9 cellular contexts compared by ENCODE assay signal in genomic region chr12:92136883-92137582, GRCh38. TPM values are rescaled to one million over a fixed set of nuclear protein-coding genes. Genes with fewer than 3 reads are reported as not detected.
DNase-seq lines count a peak whose midpoint lies in the region; ATAC-seq, FAIRE-seq and TF ChIP-seq lines count a peak whose summit lies in the region.
"Had no signal": no experiment of that assay in that cellular context is flagged by ENCODE, and none has a peak within 500 bp of the region (broad histone marks: within the 10 kb centered on the region; RNA-seq: fewer than 3 reads in every experiment).

No MANE protein-coding gene starts in this region.

- H3K4me3 ChIP-seq in A549 (peak overlapping the region; percentile 91), GM23338 (peak overlapping the region; percentile 9), skin epidermis (peak overlapping the region in 4 of 7 experiments; percentile 70 to 95 (median 84))

- H3K9me3 ChIP-seq in A549, result no peaks in the 10 kb centered on the region

- peak; percentile 68 for FAIRE-seq in A549 (lab: Jason Lieb, UNC)

- no peaks in the 10 kb centered on the region for H3K36me3 ChIP-seq in GM23338 (ENCODE audit: insufficient read depth)

- H2AFZ ChIP-seq in GM23338, result no peak overlapping the region

- H3K27ac ChIP-seq in A549 (peak overlapping the region; percentile 85 to 92), GM23338 (ENCODE audit: low read depth) (peak overlapping the region; percentile 30; the same call in 1 of the 2 replicates), skin epidermis (peak overlapping the region in 19 of 21 experiments; percentile 10 to 100 (median 63))

- peaks cover 8% of the 10 kb centered on the region; the same call in 2 of the 3 replicates for H3K36me3 Mint-ChIP-seq in GM23338 (ENCODE audit: low read depth)
- H3K36me3 Mint-ChIP-seq in T-helper 1 cell treated with Interleukin-12 subunit alpha and Interleukin-12 subunit beta and Interleukin-4 antibody, amounts not matched to agents 30 μg/mL and 1 μg/mL, for 36 hours (ENCODE audit: low read depth), result peaks cover 53% of the 10 kb centered on the region

- peak; percentile 66 to 83; a peak in 2 of 5 replicates for TF ChIP-seq EP300 in A549 (IDR thresholded peaks at IDR 0.05)

- H3K27me3 ChIP-seq in GM23338 (ENCODE audit: insufficient read depth), result no peaks in the 10 kb centered on the region

- H3K27me3 Mint-ChIP-seq in GM23338 (ENCODE audit: insufficient read depth, low read depth, poor library complexity), result no peaks in the 10 kb centered on the region
- no peaks in the 10 kb centered on the region for H3K27me3 Mint-ChIP-seq in T-helper 1 cell treated with Interleukin-12 subunit alpha and Interleukin-12 subunit beta and Interleukin-4 antibody, amounts not matched to agents 30 μg/mL and 1 μg/mL, for 36 hours (ENCODE audit: low read depth)

- WGBS in A549 (ENCODE audit: missing lambda C conversion rate), result 37% methylated on average over 3 of the region's 3 CpGs

- ATAC-seq in A549 (peak; percentile 33 to 43; a peak in 3 of 6 replicates), GM23338 (peak; percentile 65), GM19452 (IDR thresholded peaks at IDR 0.05; ENCODE audit: unreplicated experiment) (no peak)

- peak; percentile 45 to 69 for DNase-seq in A549 (ENCODE audit: low read depth in 1 of 2, low spot score in 1 of 2)
- DNase-seq in GM23338 (ENCODE audit: low spot score), result peak; percentile 48
- DNase-seq in fibroblast of the conjunctiva (ENCODE audit: low read depth), result peak; percentile 89
- no peak for DNase-seq in medulla oblongata (ENCODE audit: extremely low spot score)
- DNase-seq in COLO668 (lab: John Stamatoyannopoulos, UW; ENCODE audit: unreplicated experiment), result no peak
- DNase-seq: left cardiac atrium had no signal

- peak overlapping the region; percentile 72 for H3K27ac Mint-ChIP-seq in GM23338
- peak overlapping the region; percentile 91 for H3K27ac Mint-ChIP-seq in T-helper 1 cell treated with Interleukin-12 subunit alpha and Interleukin-12 subunit beta and Interleukin-4 antibody, amounts not matched to agents 30 μg/mL and 1 μg/mL, for 36 hours

- H3K9me3 Mint-ChIP-seq in GM23338, result no peaks in the 10 kb centered on the region
- no peaks in the 10 kb centered on the region for H3K9me3 Mint-ChIP-seq in T-helper 1 cell treated with Interleukin-12 subunit alpha and Interleukin-12 subunit beta and Interleukin-4 antibody, amounts not matched to agents 30 μg/mL and 1 μg/mL, for 36 hours

- H3F3A ChIP-seq in GM23338 (replicated peaks; ENCODE audit: low read depth), result no peaks in the 10 kb centered on the region

- H4K20me1 ChIP-seq in GM23338 (replicated peaks; ENCODE audit: insufficient read depth), result peaks cover 9% of the 10 kb centered on the region; the same call in 1 of the 2 replicates

- POLR2A ChIA-PET in A549 (lab: Yijun Ruan, JAX), result interaction anchor here (1.5 to 2.3 kb wide), 2 partner anchors 9 to 457 kb away, joined by 4 to 30 read pairs; partner anchors contain the start of gene BTG1

- H3K4me1 ChIP-seq in A549 (peaks cover 75% of the 10 kb centered on the region), GM23338 (ENCODE audit: insufficient read depth) (peaks cover 74% of the 10 kb centered on the region)

- no peak for TF ChIP-seq CTCF in A549 (IDR thresholded peaks at IDR 0.05)
- TF ChIP-seq CTCF in GM23338 (conservative IDR thresholded peaks at IDR 0.05; ENCODE audit: low read depth in 2 of 2), result no peak

- TF ChIP-seq POLR2A in A549 (IDR thresholded peaks at IDR 0.05; ENCODE audit: low read length), result no peak

- H3K79me2 ChIP-seq in GM23338 (replicated peaks; ENCODE audit: insufficient read depth), result peaks cover 100% of the 10 kb centered on the region

- no peaks in the 10 kb centered on the region for H3K9me2 ChIP-seq in GM23338 (ENCODE audit: insufficient read depth)

- peaks cover 81% of the 10 kb centered on the region for H3K4me1 Mint-ChIP-seq in GM23338
- H3K4me1 Mint-ChIP-seq in T-helper 1 cell treated with Interleukin-12 subunit alpha and Interleukin-12 subunit beta and Interleukin-4 antibody, amounts not matched to agents 30 μg/mL and 1 μg/mL, for 36 hours (ENCODE audit: low read depth), result peaks cover 67% of the 10 kb centered on the region

- peak overlapping the region; percentile 90 for H3K4me2 ChIP-seq in A549
- H3K4me2 ChIP-seq in GM23338, result peak overlapping the region; percentile 89

- TF ChIP-seq RAD21 in A549 (conservative IDR thresholded peaks at IDR 0.05 in 1 of 2, IDR thresholded peaks at IDR 0.05 in 1 of 2), result peak in 1 of 2 experiments; percentile 3; a peak in 1 of 5 replicates

- H3K4me3 Mint-ChIP-seq in GM23338, result peak overlapping the region; percentile 30
- peak overlapping the region; percentile 99 for H3K4me3 Mint-ChIP-seq in T-helper 1 cell treated with Interleukin-12 subunit alpha and Interleukin-12 subunit beta and Interleukin-4 antibody, amounts not matched to agents 30 μg/mL and 1 μg/mL, for 36 hours

- CTCF ChIA-PET in A549 (lab: Yijun Ruan, JAX), result interaction anchor here (1.0 to 3.1 kb wide), 7 partner anchors 8 to 755 kb away, joined by 4 to 17 read pairs (median 6); partner anchors contain the start of gene BTG1

TF ChIP-seq in A549, 52 proteins besides CTCF, POLR2A, EP300 and RAD21 (continues in another document):
- no peak for TF ChIP-seq MAX (IDR thresholded peaks at IDR 0.05)
- TF ChIP-seq CEBPB (IDR thresholded peaks at IDR 0.05), result peak; percentile 84 to 89
- peak; percentile 88 for TF ChIP-seq JUNB (IDR thresholded peaks at IDR 0.05)
- no peak for TF ChIP-seq REST (IDR thresholded peaks at IDR 0.05)

TF ChIP-seq in GM23338, 12 proteins besides CTCF, POLR2A, EP300 and RAD21 (continues in another document):
- no peak for TF ChIP-seq EZH2 (IDR thresholded peaks at IDR 0.05; ENCODE audit: low read depth, unreplicated experiment)
- TF ChIP-seq, protein P1, sequence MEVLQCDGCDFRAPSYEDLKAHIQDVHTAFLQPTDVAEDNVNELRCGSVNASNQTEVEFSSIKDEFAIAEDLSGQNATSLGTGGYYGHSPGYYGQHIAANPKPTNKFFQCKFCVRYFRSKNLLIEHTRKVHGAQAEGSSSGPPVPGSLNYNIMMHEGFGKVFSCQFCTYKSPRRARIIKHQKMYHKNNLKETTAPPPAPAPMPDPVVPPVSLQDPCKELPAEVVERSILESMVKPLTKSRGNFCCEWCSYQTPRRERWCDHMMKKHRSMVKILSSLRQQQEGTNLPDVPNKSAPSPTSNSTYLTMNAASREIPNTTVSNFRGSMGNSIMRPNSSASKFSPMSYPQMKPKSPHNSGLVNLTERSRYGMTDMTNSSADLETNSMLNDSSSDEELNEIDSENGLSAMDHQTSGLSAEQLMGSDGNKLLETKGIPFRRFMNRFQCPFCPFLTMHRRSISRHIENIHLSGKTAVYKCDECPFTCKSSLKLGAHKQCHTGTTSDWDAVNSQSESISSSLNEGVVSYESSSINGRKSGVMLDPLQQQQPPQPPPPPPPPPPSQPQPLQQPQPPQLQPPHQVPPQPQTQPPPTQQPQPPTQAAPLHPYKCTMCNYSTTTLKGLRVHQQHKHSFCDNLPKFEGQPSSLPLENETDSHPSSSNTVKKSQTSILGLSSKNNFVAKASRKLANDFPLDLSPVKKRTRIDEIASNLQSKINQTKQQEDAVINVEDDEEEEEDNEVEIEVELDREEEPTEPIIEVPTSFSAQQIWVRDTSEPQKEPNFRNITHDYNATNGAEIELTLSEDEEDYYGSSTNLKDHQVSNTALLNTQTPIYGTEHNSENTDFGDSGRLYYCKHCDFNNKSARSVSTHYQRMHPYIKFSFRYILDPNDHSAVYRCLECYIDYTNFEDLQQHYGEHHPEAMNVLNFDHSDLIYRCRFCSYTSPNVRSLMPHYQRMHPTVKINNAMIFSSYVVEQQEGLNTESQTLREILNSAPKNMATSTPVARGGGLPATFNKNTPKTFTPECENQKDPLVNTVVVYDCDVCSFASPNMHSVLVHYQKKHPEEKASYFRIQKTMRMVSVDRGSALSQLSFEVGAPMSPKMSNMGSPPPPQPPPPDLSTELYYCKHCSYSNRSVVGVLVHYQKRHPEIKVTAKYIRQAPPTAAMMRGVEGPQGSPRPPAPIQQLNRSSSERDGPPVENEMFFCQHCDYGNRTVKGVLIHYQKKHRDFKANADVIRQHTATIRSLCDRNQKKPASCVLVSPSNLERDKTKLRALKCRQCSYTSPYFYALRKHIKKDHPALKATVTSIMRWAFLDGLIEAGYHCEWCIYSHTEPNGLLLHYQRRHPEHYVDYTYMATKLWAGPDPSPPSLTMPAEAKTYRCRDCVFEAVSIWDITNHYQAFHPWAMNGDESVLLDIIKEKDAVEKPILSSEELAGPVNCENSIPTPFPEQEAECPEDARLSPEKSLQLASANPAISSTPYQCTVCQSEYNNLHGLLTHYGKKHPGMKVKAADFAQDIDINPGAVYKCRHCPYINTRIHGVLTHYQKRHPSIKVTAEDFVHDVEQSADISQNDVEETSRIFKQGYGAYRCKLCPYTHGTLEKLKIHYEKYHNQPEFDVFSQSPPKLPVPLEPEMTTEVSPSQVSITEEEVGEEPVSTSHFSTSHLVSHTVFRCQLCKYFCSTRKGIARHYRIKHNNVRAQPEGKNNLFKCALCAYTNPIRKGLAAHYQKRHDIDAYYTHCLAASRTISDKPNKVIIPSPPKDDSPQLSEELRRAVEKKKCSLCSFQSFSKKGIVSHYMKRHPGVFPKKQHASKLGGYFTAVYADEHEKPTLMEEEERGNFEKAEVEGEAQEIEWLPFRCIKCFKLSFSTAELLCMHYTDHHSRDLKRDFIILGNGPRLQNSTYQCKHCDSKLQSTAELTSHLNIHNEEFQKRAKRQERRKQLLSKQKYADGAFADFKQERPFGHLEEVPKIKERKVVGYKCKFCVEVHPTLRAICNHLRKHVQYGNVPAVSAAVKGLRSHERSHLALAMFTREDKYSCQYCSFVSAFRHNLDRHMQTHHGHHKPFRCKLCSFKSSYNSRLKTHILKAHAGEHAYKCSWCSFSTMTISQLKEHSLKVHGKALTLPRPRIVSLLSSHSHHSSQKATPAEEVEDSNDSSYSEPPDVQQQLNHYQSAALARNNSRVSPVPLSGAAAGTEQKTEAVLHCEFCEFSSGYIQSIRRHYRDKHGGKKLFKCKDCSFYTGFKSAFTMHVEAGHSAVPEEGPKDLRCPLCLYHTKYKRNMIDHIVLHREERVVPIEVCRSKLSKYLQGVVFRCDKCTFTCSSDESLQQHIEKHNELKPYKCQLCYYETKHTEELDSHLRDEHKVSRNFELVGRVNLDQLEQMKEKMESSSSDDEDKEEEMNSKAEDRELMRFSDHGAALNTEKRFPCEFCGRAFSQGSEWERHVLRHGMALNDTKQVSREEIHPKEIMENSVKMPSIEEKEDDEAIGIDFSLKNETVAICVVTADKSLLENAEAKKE (CRISPR knock-in tag; IDR thresholded peaks at IDR 0.05), result 0 out of 2 replicates have a peak, but pooled peaks have one; percentile 35

RNA-seq across cellular contexts. Expression of gene BTG1, which starts 8.6 kb away (rescaled TPM):
- 138 and 215 TPM in 2 replicates for polyA plus RNA-seq in A549 (2011; rRNA removed)
- 40.4 and 47.2 TPM in 2 replicates for polyA plus RNA-seq in A549 (2012; cell fraction: cytosol; rRNA removed)
- 10.9 and 12.1 TPM in 2 replicates for polyA plus RNA-seq in A549 (2012; cell fraction: nucleus; rRNA removed)
- polyA plus RNA-seq in A549 (2017; fragmentation: RNase III; extraction: RNeasy Plus Mini Kit Qiagen cat#74134 plus additional on column Dnase treatment), result 21.0 to 30.6 TPM (median 29.4 TPM) in 3 replicates
- 228 and 293 TPM in 2 replicates for polyA minus RNA-seq in A549 (2011; rRNA and poly(A)+ RNA removed)
- 15.5 and 16.0 TPM in 2 replicates for total RNA-seq in GM23338 (2014; rRNA removed; shearing (Covaris generic))
- polyA plus RNA-seq in GM23338 (2016; fragmentation: Nextera tagmentation; extraction: Ambion mirVana), result 26.8 and 36.2 TPM in 2 replicates

Comparison
In these comparisons a context has a peak if more than half of its experiments do, and no peak if none do; other contexts are left out.
1. DNase-seq: peak in A549 (2 of 2), GM23338 (single experiment) and fibroblast of the conjunctiva (single experiment); none in medulla oblongata (single experiment) and COLO668 (single experiment).
2. H3K27ac ChIP-seq: peak in every context shown above with its lines; median percentile 88 in A549; 63 in skin epidermis; 30 in GM23338.
3. H3K4me3 ChIP-seq: peak in every context shown above with its lines; median percentile 91 in A549; 84 in skin epidermis; 9 in GM23338.